ENCODE assay signal across 8 cellular contexts in genomic region chr3:58630081-58630709, GRCh38. TPM values are rescaled to one million over a fixed set of nuclear protein-coding genes. Genes with fewer than 3 reads are reported as not detected.
A peak's percentile ranks its signal among the peaks of the same experiment; 100 is the strongest.
DNase-seq lines count a peak whose midpoint lies in the region; ATAC-seq and TF ChIP-seq lines count a peak whose summit lies in the region.

No MANE protein-coding gene starts in this region.

- DNase-seq in activated gamma-delta T cell treated with Interleukin-2 at 50 U/mL for 16 hours (peak; percentile 53), activated gamma-delta T cell (lab: John Stamatoyannopoulos, UW) (no peak), NCI-H1694 treated with DMSO at 0.1 percent for 48 hours (lab: John Stamatoyannopoulos, UW) (peak; percentile 9), choroid plexus epithelial cell (ENCODE audit: low read depth) (peak; percentile 68), left lung (peak in 1 of 2 donors; percentile 51)
- peak; percentile 43 to 44 for DNase-seq in activated CD4-positive, alpha-beta T cell treated with anti-CD3 and anti-CD28 coated beads for 24 hours (ENCODE audit: low read depth in 2 of 2)
- peak in 2 of 3 donors; percentile 12 to 24 for DNase-seq in stimulated activated CD4-positive, alpha-beta T cell treated with anti-CD3 and anti-CD28 coated beads, TNF-alpha, amount 100 ng/mL, for 1 hour (ENCODE audit: low read depth in 3 of 3, low spot score in 1 of 3)

- peak; percentile 81 for ATAC-seq in left lung
- ATAC-seq in GM21529 (IDR thresholded peaks at IDR 0.05; ENCODE audit: unreplicated experiment): no peak

- H3K27ac ChIP-seq in left lung: no peak overlapping the region

- no peaks in the 10 kb centered on the region for H3K36me3 ChIP-seq in left lung

- no peaks in the 10 kb centered on the region for H3K27me3 ChIP-seq in left lung

- intact Hi-C loops in left lung (cut with DNase I): loop anchor here in 1 of 2 donors (5.0 to 10.0 kb wide), 2 partner anchors 58 to 425 kb away; partner anchors contain the start of gene CFAP20DC

- H3K4me3 ChIP-seq in choroid plexus epithelial cell (ENCODE audit: low read depth, low read length): no peak overlapping the region
- no peak overlapping the region for H3K4me3 ChIP-seq in left lung

- H3K4me1 ChIP-seq in left lung: peaks cover 18 to 27% of the 10 kb centered on the region in 2 donors

- no peaks in the 10 kb centered on the region for H3K9me3 ChIP-seq in left lung

- TF ChIP-seq CTCF in choroid plexus epithelial cell (conservative IDR thresholded peaks at IDR 0.05; ENCODE audit: low read depth, low read length) (peak; percentile 90), left lung (IDR thresholded peaks at IDR 0.05) (peak; percentile 88 to 89)

RNA-seq across cellular contexts. Expression of gene FAM3D, which starts 36.4 kb away (rescaled TPM):
- total RNA-seq in left lung: 1 to 10 TPM; 1.5 to 3.9 TPM

RNA-seq across cellular contexts. Expression of gene FAM107A, which starts 53.0 kb away (rescaled TPM):
- 10 to 100 TPM in 1 of 2 donors, 1 to 10 TPM in 1; 9.2 to 46.5 TPM for total RNA-seq in left lung
